Comparison of ENCODE assay signal across 16 cellular contexts in the genomic region with DNA sequence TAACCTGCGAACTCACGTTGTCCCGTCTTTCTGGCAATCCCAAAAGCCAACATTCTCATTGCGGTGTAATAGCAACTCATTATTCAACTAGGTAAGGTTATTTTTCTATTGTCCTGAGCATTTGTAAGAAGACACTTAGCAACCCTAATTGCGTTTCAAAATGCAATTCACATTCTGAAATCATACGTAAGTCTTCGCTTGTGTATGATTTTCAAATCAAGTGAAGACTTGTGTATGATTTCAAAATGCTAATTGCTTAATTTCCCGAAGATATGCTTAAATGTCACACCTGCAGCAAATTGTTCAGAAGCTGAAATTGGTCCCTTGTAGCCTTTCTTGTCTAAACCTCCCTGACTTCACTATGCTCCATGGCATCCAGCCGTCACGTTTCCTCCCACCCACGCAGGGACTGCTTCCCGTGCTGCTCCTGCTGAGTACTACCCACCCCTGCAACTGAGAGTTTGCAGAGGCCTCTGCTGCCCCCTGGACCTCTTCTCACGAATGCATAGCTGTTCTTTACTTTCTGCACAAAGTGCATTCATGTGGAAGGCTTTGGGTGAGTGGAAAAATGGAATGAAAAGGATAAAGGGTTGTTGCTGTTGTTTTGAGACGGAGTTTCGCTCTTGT. TPM values are rescaled to one million over a fixed set of nuclear protein-coding genes. Genes with fewer than 3 reads are reported as not detected.
DNase-seq lines count a peak whose midpoint lies in the region; ATAC-seq and TF ChIP-seq lines count a peak whose summit lies in the region.
"Had no signal": no experiment of that assay in that cellular context is flagged by ENCODE, and none has a peak within 500 bp of the region (broad histone marks: within the 10 kb centered on the region; RNA-seq: fewer than 3 reads in every experiment).

No MANE protein-coding gene starts in this region.

- TF ChIP-seq EP300 in upper lobe of left lung (IDR thresholded peaks at IDR 0.05), result no peak

- no peak overlapping the region for H3K27ac ChIP-seq in BLaER1 treated with 17β-estradiol and CSF1 and Interleukin-3, amounts not matched to agents 10 nM and 100 nM
- H3K27ac ChIP-seq in mesendoderm (ENCODE audit: low read depth, low read length), result no peak overlapping the region
- H3K27ac ChIP-seq in RWPE1, result no peak overlapping the region
- no peak overlapping the region for H3K27ac ChIP-seq in upper lobe of left lung
- H3K27ac ChIP-seq: coronary artery, left lung, pancreas had no signal

- no peaks in the 10 kb centered on the region for H3K79me1 ChIP-seq in mesendoderm (ENCODE audit: low read length)

- peaks cover 21 to 38% (median 30%) of the 10 kb centered on the region in 10 experiments for H3K4me1 ChIP-seq in BLaER1 treated with 17β-estradiol and CSF1 and Interleukin-3, amounts not matched to agents 10 nM and 100 nM
- H3K4me1 ChIP-seq in mesendoderm (ENCODE audit: control insufficient read depth, low read depth, low read length) (no peaks in the 10 kb centered on the region), upper lobe of left lung (no peaks in the 10 kb centered on the region)
- H3K4me1 ChIP-seq: left lung, pancreas had no signal

- POLR2A ChIA-PET in RWPE1 (lab: Yijun Ruan, JAX; ENCODE audit: low non-redundant PET), result no interaction called here

- no peak overlapping the region for H4K8ac ChIP-seq in mesendoderm (ENCODE audit: low read depth, low read length)

- CTCF ChIA-PET in RWPE1 (lab: Yijun Ruan, JAX), result interaction anchor here (0.6 to 0.8 kb wide), 3 partner anchors 71 to 147 kb away, joined by 3 to 5 read pairs (median 3); no protein-coding TSS in a partner anchor

- peak overlapping the region in 6 of 11 experiments; percentile 64 to 83 (median 72); a peak in 8 of 22 replicates for H3K4me2 ChIP-seq in BLaER1 treated with 17β-estradiol and CSF1 and Interleukin-3, amounts not matched to agents 10 nM and 100 nM
- no peak overlapping the region for H3K4me2 ChIP-seq in mesendoderm (ENCODE audit: low read length)

- DNase-seq in LHCN-M2 (ENCODE audit: low read depth), result peak; percentile 18
- peak in 1 of 2 donors; percentile 63 for DNase-seq in cardiac fibroblast (ENCODE audit: low read depth in 2 of 2)
- DNase-seq in mesendoderm, result peak; percentile 57
- no peak for DNase-seq in activated CD4-positive, alpha-beta T cell treated with anti-CD3 and anti-CD28 coated beads for 4 hours
- DNase-seq in NCI-H2081 treated with DMSO at 0.1 percent for 48 hours (lab: John Stamatoyannopoulos, UW), result no peak
- DNase-seq in RWPE1 (ENCODE audit: low spot score), result no peak
- no peak for DNase-seq in upper lobe of left lung
- DNase-seq: CD8-positive, alpha-beta T cell; left lung; NK-92 treated with Interleukin-12 subunit alpha and Interleukin-12 subunit beta, amount 100 ng/mL, for 24 hours; pancreas; stimulated activated CD4-positive, alpha-beta T cell treated with anti-CD3 and anti-CD28 coated beads, Interleukin-2, amount 100 ng/mL, for 24 hours had no signal

- no peak overlapping the region for H3K56ac ChIP-seq in mesendoderm (ENCODE audit: low read length)

- no peaks in the 10 kb centered on the region for H4K20me1 ChIP-seq in BLaER1 treated with 17β-estradiol and CSF1 and Interleukin-3, amounts not matched to agents 10 nM and 100 nM

- H3K9ac ChIP-seq in BLaER1 treated with 17β-estradiol and CSF1 and Interleukin-3, amounts not matched to agents 10 nM and 100 nM, result no peak overlapping the region
- no peak overlapping the region for H3K9ac ChIP-seq in mesendoderm (ENCODE audit: low read length)

- H2BK120ac ChIP-seq in mesendoderm (ENCODE audit: low read depth, low read length), result no peak overlapping the region

- TF ChIP-seq CTCF in cardiac fibroblast (IDR thresholded peaks at IDR 0.05; ENCODE audit: low read depth, low read length) (peak; percentile 13), RWPE1 (conservative IDR thresholded peaks at IDR 0.05; ENCODE audit: low read depth) (no peak), upper lobe of left lung (IDR thresholded peaks at IDR 0.05) (no peak)

- no peak overlapping the region for H3K18ac ChIP-seq in mesendoderm (ENCODE audit: low read length)

- H3K36me3 ChIP-seq in BLaER1 treated with 17β-estradiol and CSF1 and Interleukin-3, amounts not matched to agents 10 nM and 100 nM, result no peaks in the 10 kb centered on the region
- no peaks in the 10 kb centered on the region for H3K36me3 ChIP-seq in mesendoderm (ENCODE audit: control insufficient read depth, insufficient read depth, low read length)
- no peaks in the 10 kb centered on the region for H3K36me3 ChIP-seq in upper lobe of left lung
- H3K36me3 ChIP-seq: left lung, pancreas had no signal

- H3K23ac ChIP-seq in mesendoderm (ENCODE audit: low read length), result no peak overlapping the region

- H2BK5ac ChIP-seq in mesendoderm (ENCODE audit: low read length), result no peak overlapping the region

- H3K27me3 ChIP-seq in BLaER1 treated with 17β-estradiol and CSF1 and Interleukin-3, amounts not matched to agents 10 nM and 100 nM, result no peaks in the 10 kb centered on the region
- no peaks in the 10 kb centered on the region for H3K27me3 ChIP-seq in mesendoderm (ENCODE audit: insufficient read depth, low read length, poor library complexity)
- no peaks in the 10 kb centered on the region for H3K27me3 ChIP-seq in upper lobe of left lung
- H3K27me3 ChIP-seq: left lung, pancreas had no signal

- WGBS in mesendoderm (ENCODE audit: extremely low coverage, insufficient coverage, low lambda C conversion rate), result no CpG with 5 or more reads among the region's 15 CpGs
- 68 to 71% methylated on average over 15 of the region's 15 CpGs for WGBS in upper lobe of left lung, 2 donors

- no peak for ATAC-seq in upper lobe of left lung (ENCODE audit: low FRiP score in 2 of 2)
- ATAC-seq: CD8-positive, alpha-beta T cell; left lung; pancreas; stimulated activated memory B cell treated with anti-CD40 and anti-IgM and Interleukin-4, amounts not matched to agents 10 μg/mL and 1 μg/mL and 100 μg/mL, for 72 hours had no signal

- no peak overlapping the region for H3K4ac ChIP-seq in mesendoderm (ENCODE audit: low read depth, low read length)

- TF ChIP-seq POLR2A in upper lobe of left lung (IDR thresholded peaks at IDR 0.05), result no peak

- H4K5ac ChIP-seq in mesendoderm (ENCODE audit: low read length), result no peak overlapping the region

- H3K9me3 ChIP-seq in BLaER1 treated with 17β-estradiol and CSF1 and Interleukin-3, amounts not matched to agents 10 nM and 100 nM (replicated peaks in 1 of 11), result peaks cover 0 to 4% (median 0%) of the 10 kb centered on the region in 11 experiments; a peak in 3 of 22 replicates
- H3K9me3 ChIP-seq in upper lobe of left lung, result no peaks in the 10 kb centered on the region
- H3K9me3 ChIP-seq: left lung, pancreas had no signal

- no peak overlapping the region for H2BK15ac ChIP-seq in mesendoderm (replicated peaks; ENCODE audit: low read depth)

- no peak overlapping the region for H2AK5ac ChIP-seq in mesendoderm (ENCODE audit: low read length)

- H3K4me3 ChIP-seq in BLaER1 treated with 17β-estradiol and CSF1 and Interleukin-3, amounts not matched to agents 10 nM and 100 nM, result no peak overlapping the region
- no peak overlapping the region for H3K4me3 ChIP-seq in cardiac fibroblast (replicated peaks in 1 of 2; ENCODE audit: low read depth in 2 of 2, low read length in 2 of 2)
- no peak overlapping the region for H3K4me3 ChIP-seq in mesendoderm (ENCODE audit: low read length)
- no peak overlapping the region for H3K4me3 ChIP-seq in upper lobe of left lung
- H3K4me3 ChIP-seq: coronary artery, left lung, pancreas had no signal

- no peaks in the 10 kb centered on the region for H3K79me2 ChIP-seq in mesendoderm (ENCODE audit: control insufficient read depth, insufficient read depth, low read length)

RNA-seq across cellular contexts. Expression of gene CLDN24, which starts 40.8 kb away (rescaled TPM):
- total RNA-seq in LHCN-M2 (2014; rRNA removed) (not detected in 2 replicates), upper lobe of left lung (not detected)
- not detected for polyA plus RNA-seq in LHCN-M2 (2012)
- not detected for polyA plus RNA-seq in mesendoderm (2013, experiment 1 of 2)
- not detected for polyA plus RNA-seq in mesendoderm (2013, experiment 2 of 2)
- total RNA-seq: CD8-positive, alpha-beta T cell; left lung; pancreas; T-helper 1 cell treated with Interleukin-12 subunit alpha and Interleukin-12 subunit beta and Interleukin-4 antibody, amounts not matched to agents 30 ng/mL and 1 ng/mL, for 36 hours had no signal
- polyA plus RNA-seq: pancreas had no signal

RNA-seq across cellular contexts. Expression of gene CLDN22, which starts 43.0 kb away (rescaled TPM):
- total RNA-seq in LHCN-M2 (2014; rRNA removed) (not detected in 2 replicates), upper lobe of left lung (1 to 10 TPM in 1 of 6 donors, not detected in 5; 1.8 TPM)
- polyA plus RNA-seq in LHCN-M2 (2012), result 0.02 TPM
- not detected for polyA plus RNA-seq in mesendoderm (2013, experiment 1 of 2)
- polyA plus RNA-seq in mesendoderm (2013, experiment 2 of 2), result not detected
- total RNA-seq: CD8-positive, alpha-beta T cell; left lung; pancreas; T-helper 1 cell treated with Interleukin-12 subunit alpha and Interleukin-12 subunit beta and Interleukin-4 antibody, amounts not matched to agents 30 ng/mL and 1 ng/mL, for 36 hours had no signal

Comparison
In these comparisons a context has a peak if more than half of its experiments do, and no peak if none do; other contexts are left out.
1. DNase-seq: peak in LHCN-M2 (single experiment) and mesendoderm (single experiment); none in activated CD4-positive, alpha-beta T cell treated with anti-CD3 and anti-CD28 coated beads for 4 hours (0 of 2), NCI-H2081 treated with DMSO at 0.1 percent for 48 hours (single experiment), RWPE1 (single experiment) and upper lobe of left lung (0 of 2).